11 cellular contexts compared by ENCODE assay signal in the genomic region with DNA sequence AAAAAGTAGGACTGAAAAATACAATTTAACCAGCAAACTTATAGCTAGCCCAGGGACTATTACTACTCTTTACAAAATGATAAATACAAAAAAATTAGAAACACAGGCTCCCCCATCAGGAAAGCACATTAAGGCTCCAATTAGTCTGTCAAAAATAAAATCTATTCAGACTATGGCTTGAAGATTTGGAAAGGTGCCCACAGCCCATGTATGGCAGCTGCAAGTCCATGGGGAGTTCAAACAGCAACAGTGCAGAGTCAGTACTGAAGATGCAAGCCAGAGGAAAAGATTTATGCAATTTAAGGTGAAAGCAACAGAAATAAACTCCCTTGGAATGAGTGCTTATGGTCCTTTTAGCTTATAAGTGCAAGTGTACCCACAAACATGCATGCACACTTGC. TPM values are rescaled to one million over a fixed set of nuclear protein-coding genes. Genes with fewer than 3 reads are reported as not detected.
DNase-seq lines count a peak whose midpoint lies in the region; TF ChIP-seq lines count a peak whose summit lies in the region.
"Had no signal": no experiment of that assay in that cellular context is flagged by ENCODE, and none has a peak within 500 bp of the region (broad histone marks: within the 10 kb centered on the region; RNA-seq: fewer than 3 reads in every experiment).

No MANE protein-coding gene starts in this region.

- no peak overlapping the region for H3K4me3 ChIP-seq in fibroblast of mammary gland (ENCODE audit: control insufficient read depth, low read depth, low read length)
- no peak overlapping the region for H3K4me3 ChIP-seq in colonic mucosa
- H3K4me3 ChIP-seq in transverse colon, result no peak overlapping the region

- no peak for TF ChIP-seq EP300 in transverse colon (IDR thresholded peaks at IDR 0.05; ENCODE audit: low read depth)

- H3K27me3 ChIP-seq in colonic mucosa (no peaks in the 10 kb centered on the region), transverse colon (no peaks in the 10 kb centered on the region)

- intact Hi-C loops in colonic mucosa (cut with DNase I), result no loop called here
- intact Hi-C loops in transverse colon (cut with DNase I; ENCODE audit: low total_unique reads), result no loop called here

- DNase-seq in NCI-H146 (lab: John Stamatoyannopoulos, UW) (peak; percentile 24), NCI-H146 treated with DMSO at 0.1 percent for 48 hours (lab: John Stamatoyannopoulos, UW; ENCODE audit: unreplicated experiment) (no peak), NCI-H345 treated with DMSO at 0.1 percent for 48 hours (lab: John Stamatoyannopoulos, UW; ENCODE audit: unreplicated experiment) (peak; percentile 45), fibroblast of mammary gland (ENCODE audit: low read depth) (peak; percentile 55), stromal cell of bone marrow (ENCODE audit: low read depth) (peak; percentile 14), RPMI8226 (no peak), colonic mucosa (no peak), transverse colon (no peak)
- DNase-seq: 8988T, KBM-7, natural killer cell had no signal

- H3K36me3 ChIP-seq in colonic mucosa (no peaks in the 10 kb centered on the region), transverse colon (no peaks in the 10 kb centered on the region)

- in situ Hi-C loops in transverse colon (cut with MboI; ENCODE audit: low pct_ligation_motif_present in 1 of 4, low pct_unique_long_range_greater_than_20kb in 1 of 4, low sequenced_read_pairs in 3 of 4), result no loop called here

- H3K9me3 ChIP-seq in colonic mucosa (no peaks in the 10 kb centered on the region), transverse colon (no peaks in the 10 kb centered on the region)

- H3K4me1 ChIP-seq in colonic mucosa (no peaks in the 10 kb centered on the region), transverse colon (peaks cover 0 to 9% (median 0%) of the 10 kb centered on the region in 4 donors)

- TF ChIP-seq POLR2A in transverse colon (IDR thresholded peaks at IDR 0.05), result no peak

- H3K27ac ChIP-seq in colonic mucosa, result no peak overlapping the region
- H3K27ac ChIP-seq in transverse colon, result no peak overlapping the region

- TF ChIP-seq CTCF in fibroblast of mammary gland (conservative IDR thresholded peaks at IDR 0.05; ENCODE audit: control insufficient read depth, insufficient read depth, low read depth, low read length) (no peak), colonic mucosa (IDR thresholded peaks at IDR 0.05) (no peak), transverse colon (IDR thresholded peaks at IDR 0.05) (no peak)

- H3K9ac ChIP-seq in colonic mucosa (ENCODE audit: low read depth in 2 of 2, low read length in 2 of 2), result no peak overlapping the region

RNA-seq across cellular contexts. Expression of a gene that starts 29.7 kb away (rescaled TPM):
- total RNA-seq in colonic mucosa, result 10 to 100 TPM; 13.4 to 15.4 TPM
- 10 to 100 TPM in 2 of 4 donors, 1 to 10 TPM in 2; 8.6 to 69.6 (median 10.9) TPM for total RNA-seq in transverse colon

Comparison
In these comparisons a context has a peak if more than half of its experiments do, and no peak if none do; other contexts are left out.
1. DNase-seq: peak in NCI-H146 (single experiment), NCI-H345 treated with DMSO at 0.1 percent for 48 hours (single experiment), fibroblast of mammary gland (single experiment) and stromal cell of bone marrow (single experiment); none in NCI-H146 treated with DMSO at 0.1 percent for 48 hours (single experiment), RPMI8226 (single experiment), colonic mucosa (single experiment) and transverse colon (single experiment).